In the genomic region with DNA sequence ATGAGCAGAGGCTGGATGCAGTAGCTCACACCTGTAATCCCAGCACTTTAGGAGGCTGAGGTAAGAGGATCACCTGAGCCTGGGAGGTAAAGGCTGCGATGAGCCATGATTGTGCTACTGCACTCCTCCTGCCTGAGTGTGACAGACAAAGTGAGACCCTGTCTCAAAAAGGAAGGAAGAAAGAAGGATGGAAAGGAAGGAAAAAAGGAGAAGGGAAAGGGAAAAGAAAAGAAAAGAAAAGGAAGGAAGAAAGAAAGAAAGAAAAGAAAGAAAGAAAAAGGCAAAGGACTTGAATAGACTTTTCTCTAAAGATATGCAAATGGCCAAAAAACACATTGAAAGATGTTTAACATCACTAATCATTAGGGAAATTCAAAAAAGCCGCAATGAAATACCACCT, we compare ENCODE assay signal across 18 cellular contexts.
DNase-seq lines count a peak whose midpoint lies in the region; ATAC-seq and TF ChIP-seq lines count a peak whose summit lies in the region.
"Had no signal": no experiment of that assay in that cellular context is flagged by ENCODE, and none has a peak within 500 bp of the region (broad histone marks: within the 10 kb centered on the region; RNA-seq: fewer than 3 reads in every experiment).

No MANE protein-coding gene starts in this region.

- H2AFZ ChIP-seq in mesenchymal stem cell (ENCODE audit: low read depth, low read length) = no peak overlapping the region

- H3K27me3 ChIP-seq in mesenchymal stem cell (ENCODE audit: control insufficient read depth in 1 of 2, insufficient read depth in 1 of 2, low read length in 2 of 2) (peaks cover 0 to under 1% of the 10 kb centered on the region in 2 experiments), brain microvascular endothelial cell (replicated peaks) (no peaks in the 10 kb centered on the region)
- H3K27me3 ChIP-seq: BE2C had no signal

- no peak overlapping the region for H2AK5ac ChIP-seq in mesenchymal stem cell (ENCODE audit: low read length, severe bottlenecking)

- no peak overlapping the region for H2BK5ac ChIP-seq in mesenchymal stem cell (ENCODE audit: low read depth, low read length, poor library complexity, severe bottlenecking)

- H3K36me3 Mint-ChIP-seq in activated naive CD8-positive, alpha-beta T cell = no peaks in the 10 kb centered on the region
- H3K36me3 Mint-ChIP-seq in activated naive CD8-positive, alpha-beta T cell treated with anti-CD3 and anti-CD28 coated beads, Interleukin-2, amount 50 U/mL, for 24 hours (ENCODE audit: low read depth) = no peaks in the 10 kb centered on the region
- H3K36me3 Mint-ChIP-seq in activated T-helper 1 cell treated with anti-CD3 and anti-CD28 coated beads, Interleukin-12 subunit alpha, Interleukin-12 subunit beta, Interleukin-2, Interleukin-4 antibody, amounts not matched to agents 30 ng/mL and 10 ng/mL and 1 ng/mL, durations not matched to agents 14 hours and 24 hours and 36 hours (ENCODE audit: low read depth) = no peaks in the 10 kb centered on the region
- H3K36me3 Mint-ChIP-seq: CD4-positive, alpha-beta memory T cell had no signal

- POLR2A ChIA-PET in HEK293 (lab: Yijun Ruan, JAX) = no interaction called here

- H3K9ac ChIP-seq in mesenchymal stem cell (ENCODE audit: low read length) = no peak overlapping the region

- ATAC-seq in activated naive CD8-positive, alpha-beta T cell treated with anti-CD3 and anti-CD28 coated beads, Interleukin-2, amount 50 U/mL, for 24 hours = no peak
- ATAC-seq in GM18520 (IDR thresholded peaks at IDR 0.05; ENCODE audit: unreplicated experiment) = no peak
- ATAC-seq: A549, GM12878 had no signal

- H3K79me1 ChIP-seq in mesenchymal stem cell (replicated peaks; ENCODE audit: low read length, poor library complexity, severe bottlenecking) = no peaks in the 10 kb centered on the region

- H4K8ac ChIP-seq in mesenchymal stem cell (ENCODE audit: low read length) = no peak overlapping the region

- H3K4me3 ChIP-seq in HEK293 (ENCODE audit: low read depth, low read length) = no peak overlapping the region
- no peak overlapping the region for H3K4me3 ChIP-seq in mesenchymal stem cell (ENCODE audit: insufficient read depth in 1 of 2, low read depth in 1 of 2, low read length in 2 of 2)
- H3K4me3 ChIP-seq in brain microvascular endothelial cell (ENCODE audit: low read depth, low read length) = no peak overlapping the region
- H3K4me3 ChIP-seq: A549, GM12878 had no signal

- H3K14ac ChIP-seq in mesenchymal stem cell (ENCODE audit: low read length in 2 of 2) = no peak overlapping the region

- H3K9me3 ChIP-seq in HEK293 (ENCODE audit: control insufficient read depth, insufficient read depth, low read depth, low read length) = no peaks in the 10 kb centered on the region
- H3K9me3 ChIP-seq in mesenchymal stem cell (ENCODE audit: control insufficient read depth, low read length) = no peaks in the 10 kb centered on the region
- H3K9me3 ChIP-seq: A549, BE2C had no signal

- no peak overlapping the region for H2BK15ac ChIP-seq in mesenchymal stem cell (ENCODE audit: low read depth, poor library complexity, severe bottlenecking)

- H3K4me1 Mint-ChIP-seq in activated naive CD8-positive, alpha-beta T cell (ENCODE audit: low read depth) = peaks cover 8% of the 10 kb centered on the region
- peaks cover 38% of the 10 kb centered on the region for H3K4me1 Mint-ChIP-seq in activated naive CD8-positive, alpha-beta T cell treated with anti-CD3 and anti-CD28 coated beads, Interleukin-2, amount 50 U/mL, for 24 hours
- peaks cover 13% of the 10 kb centered on the region for H3K4me1 Mint-ChIP-seq in activated T-helper 1 cell treated with anti-CD3 and anti-CD28 coated beads, Interleukin-12 subunit alpha, Interleukin-12 subunit beta, Interleukin-2, Interleukin-4 antibody, amounts not matched to agents 30 ng/mL and 10 ng/mL and 1 ng/mL, durations not matched to agents 14 hours and 24 hours and 36 hours (ENCODE audit: low read depth)
- H3K4me1 Mint-ChIP-seq: CD4-positive, alpha-beta memory T cell had no signal

- WGBS in mesenchymal stem cell = 89% methylated on average over 1 of the region's 2 CpGs

- in situ Hi-C loops in brain microvascular endothelial cell (cut with HindIII; ENCODE audit: low pct_ligation_motif_present, low sequenced_read_pairs) = no loop called here

- peak overlapping the region in 1 of 2 experiments; percentile 43 for H3K4ac ChIP-seq in mesenchymal stem cell (ENCODE audit: low read depth in 1 of 2, low read length in 2 of 2)

- H3K23ac ChIP-seq in mesenchymal stem cell (ENCODE audit: low read length in 2 of 2) = no peak overlapping the region

- CTCF ChIA-PET in HEK293 (lab: Yijun Ruan, JAX) = interaction anchor here (1.1 kb wide), 1 partner anchor 26 kb away, joined by 3 read pairs; no protein-coding TSS in a partner anchor

- TF ChIP-seq CTCF in HEK293 (tag by site-specific recombination; IDR thresholded peaks at IDR 0.05) = no peak
- TF ChIP-seq CTCF in brain microvascular endothelial cell (IDR thresholded peaks at IDR 0.05; ENCODE audit: low read depth, low read length, missing control alignments) = no peak

- H3K4me2 ChIP-seq in mesenchymal stem cell (ENCODE audit: low read length, poor library complexity, severe bottlenecking) = no peak overlapping the region
- H3K4me2 ChIP-seq: A549 had no signal

- no peaks in the 10 kb centered on the region for H3K4me1 ChIP-seq in HEK293 (ENCODE audit: control insufficient read depth, insufficient read depth, low read length)
- H3K4me1 ChIP-seq in mesenchymal stem cell (ENCODE audit: control insufficient read depth, insufficient read depth, low read depth, low read length) = peaks cover 2% of the 10 kb centered on the region
- H3K4me1 ChIP-seq: A549 had no signal

- intact Hi-C loops in activated T-helper 1 cell treated with anti-CD3 and anti-CD28 coated beads, Interleukin-12 subunit alpha, Interleukin-12 subunit beta, Interleukin-2, Interleukin-4 antibody, amounts not matched to agents 30 ng/mL and 10 ng/mL and 1 ng/mL, durations not matched to agents 14 hours and 24 hours and 36 hours (cut with micrococcal nuclease) = loop anchor here (5.0 kb wide), 2 partner anchors 196 to 269 kb away; no protein-coding TSS in a partner anchor

- no peak for DNase-seq in activated naive CD8-positive, alpha-beta T cell treated with anti-CD3 and anti-CD28 coated beads, Interleukin-2, amount 50 U/mL, for 24 hours
- DNase-seq in activated T-helper 1 cell treated with anti-CD3 and anti-CD28 coated beads, Interleukin-12 subunit alpha, Interleukin-12 subunit beta, Interleukin-2, Interleukin-4 antibody, amounts not matched to agents 30 ng/mL and 10 ng/mL and 1 ng/mL, durations not matched to agents 14 hours and 24 hours and 36 hours (ENCODE audit: low spot score) = no peak
- DNase-seq in mesenchymal stem cell = no peak
- no peak for DNase-seq in brain microvascular endothelial cell
- DNase-seq in UCSD-AML1 (lab: John Stamatoyannopoulos, UW; ENCODE audit: unreplicated experiment) = no peak
- DNase-seq: BE2C; CD4-positive, alpha-beta memory T cell; DMS79; GOT3; HCEC 1CT; IMR-90 had no signal

- H3K27me3 Mint-ChIP-seq in activated naive CD8-positive, alpha-beta T cell = no peaks in the 10 kb centered on the region
- no peaks in the 10 kb centered on the region for H3K27me3 Mint-ChIP-seq in activated naive CD8-positive, alpha-beta T cell treated with anti-CD3 and anti-CD28 coated beads, Interleukin-2, amount 50 U/mL, for 24 hours
- H3K27me3 Mint-ChIP-seq in activated T-helper 1 cell treated with anti-CD3 and anti-CD28 coated beads, Interleukin-12 subunit alpha, Interleukin-12 subunit beta, Interleukin-2, Interleukin-4 antibody, amounts not matched to agents 30 ng/mL and 10 ng/mL and 1 ng/mL, durations not matched to agents 14 hours and 24 hours and 36 hours (ENCODE audit: insufficient read depth) = no peaks in the 10 kb centered on the region
- H3K27me3 Mint-ChIP-seq: CD4-positive, alpha-beta memory T cell had no signal

- H3K9me3 Mint-ChIP-seq in activated naive CD8-positive, alpha-beta T cell (ENCODE audit: low read depth) = no peaks in the 10 kb centered on the region
- H3K9me3 Mint-ChIP-seq in activated naive CD8-positive, alpha-beta T cell treated with anti-CD3 and anti-CD28 coated beads, Interleukin-2, amount 50 U/mL, for 24 hours = no peaks in the 10 kb centered on the region
- H3K9me3 Mint-ChIP-seq in activated T-helper 1 cell treated with anti-CD3 and anti-CD28 coated beads, Interleukin-12 subunit alpha, Interleukin-12 subunit beta, Interleukin-2, Interleukin-4 antibody, amounts not matched to agents 30 ng/mL and 10 ng/mL and 1 ng/mL, durations not matched to agents 14 hours and 24 hours and 36 hours = no peaks in the 10 kb centered on the region
- H3K9me3 Mint-ChIP-seq: CD4-positive, alpha-beta memory T cell had no signal

- peak overlapping the region; percentile 76 for H4K91ac ChIP-seq in mesenchymal stem cell (ENCODE audit: low read length)

- H2BK12ac ChIP-seq in mesenchymal stem cell (ENCODE audit: low read length in 2 of 2) = peak overlapping the region in 1 of 2 experiments; percentile 83

- no peaks in the 10 kb centered on the region for H3K36me3 ChIP-seq in HEK293 (ENCODE audit: control insufficient read depth in 2 of 2, insufficient read depth in 1 of 2, low read length in 2 of 2)
- no peaks in the 10 kb centered on the region for H3K36me3 ChIP-seq in mesenchymal stem cell (ENCODE audit: control insufficient read depth in 1 of 2, insufficient read depth in 2 of 2, low read depth in 1 of 2, low read length in 2 of 2)
- H3K36me3 ChIP-seq in brain microvascular endothelial cell (replicated peaks) = no peaks in the 10 kb centered on the region
- H3K36me3 ChIP-seq: BE2C had no signal

- H3K27ac Mint-ChIP-seq in activated naive CD8-positive, alpha-beta T cell = peak overlapping the region; percentile 72
- no peak overlapping the region for H3K27ac Mint-ChIP-seq in activated naive CD8-positive, alpha-beta T cell treated with anti-CD3 and anti-CD28 coated beads, Interleukin-2, amount 50 U/mL, for 24 hours
- H3K27ac Mint-ChIP-seq in activated T-helper 1 cell treated with anti-CD3 and anti-CD28 coated beads, Interleukin-12 subunit alpha, Interleukin-12 subunit beta, Interleukin-2, Interleukin-4 antibody, amounts not matched to agents 30 ng/mL and 10 ng/mL and 1 ng/mL, durations not matched to agents 14 hours and 24 hours and 36 hours = peak overlapping the region; percentile 41
- H3K27ac Mint-ChIP-seq: CD4-positive, alpha-beta memory T cell had no signal

- H3K18ac ChIP-seq in mesenchymal stem cell (ENCODE audit: low read depth in 1 of 2, low read length in 2 of 2) = no peak overlapping the region

- H3K27ac ChIP-seq in HEK293 (ENCODE audit: extremely low read depth, low read depth, low read length) = no peak overlapping the region
- no peak overlapping the region for H3K27ac ChIP-seq in mesenchymal stem cell (ENCODE audit: low read length, poor library complexity, severe bottlenecking)
- no peak overlapping the region for H3K27ac ChIP-seq in brain microvascular endothelial cell
- H3K27ac ChIP-seq: A549, C4-2B, HL-60 had no signal

- no peak overlapping the region for H3K4me3 Mint-ChIP-seq in activated naive CD8-positive, alpha-beta T cell
- H3K4me3 Mint-ChIP-seq in activated naive CD8-positive, alpha-beta T cell treated with anti-CD3 and anti-CD28 coated beads, Interleukin-2, amount 50 U/mL, for 24 hours = no peak overlapping the region
- no peak overlapping the region for H3K4me3 Mint-ChIP-seq in activated T-helper 1 cell treated with anti-CD3 and anti-CD28 coated beads, Interleukin-12 subunit alpha, Interleukin-12 subunit beta, Interleukin-2, Interleukin-4 antibody, amounts not matched to agents 30 ng/mL and 10 ng/mL and 1 ng/mL, durations not matched to agents 14 hours and 24 hours and 36 hours
- H3K4me3 Mint-ChIP-seq: CD4-positive, alpha-beta memory T cell had no signal

- no peak overlapping the region for H2BK120ac ChIP-seq in mesenchymal stem cell (ENCODE audit: low read depth, low read length)
